Comparison of ENCODE assay signal across 20 cellular contexts in genomic region chr5:134236208-134236761, GRCh38. TPM values are rescaled to one million over a fixed set of nuclear protein-coding genes. Genes with fewer than 3 reads are reported as not detected.
A peak's percentile ranks its signal among the peaks of the same experiment; 100 is the strongest.
DNase-seq lines count a peak whose midpoint lies in the region; ATAC-seq, FAIRE-seq and TF ChIP-seq lines count a peak whose summit lies in the region.
"Had no signal": no experiment of that assay in that cellular context is flagged by ENCODE, and none has a peak within 500 bp of the region (broad histone marks: within the 10 kb centered on the region; RNA-seq: fewer than 3 reads in every experiment).

No MANE protein-coding gene starts in this region.

- 3 to 7% methylated on average over 2 of the region's 2 CpGs for WGBS in GM23248 (ENCODE audit: low coverage in 1 of 2, low lambda C conversion rate in 2 of 2, missing lambda C conversion rate in 2 of 2), 2 experiments
- 69% methylated on average over 2 of the region's 2 CpGs; no CpG with 5 or more reads in 1 of the 2 experiments for WGBS in H1 (ENCODE audit: extremely low coverage in 1 of 2, insufficient coverage in 1 of 2, insufficient read length in 1 of 2, insufficient replicate concordance in 2 of 2, low coverage in 1 of 2, low lambda C conversion rate in 2 of 2, missing lambda C conversion rate in 1 of 2), 2 experiments

- no peaks in the 10 kb centered on the region for H3K79me2 ChIP-seq in GM23248 (ENCODE audit: insufficient read depth)
- no peaks in the 10 kb centered on the region for H3K79me2 ChIP-seq in H1 (ENCODE audit: control insufficient read depth in 1 of 2, insufficient read depth in 2 of 2, low read length in 2 of 2)
- H3K79me2 ChIP-seq in parathyroid adenoma = peaks cover 2% of the 10 kb centered on the region

- no peaks in the 10 kb centered on the region for H3K79me1 ChIP-seq in H1 (ENCODE audit: low read depth, low read length)

- in situ Hi-C loops in GM23248 (cut with MboI) = no loop called here

- H3K9me3 ChIP-seq in GM23248 (ENCODE audit: low read depth) (no peaks in the 10 kb centered on the region), H1 (ENCODE audit: insufficient read depth in 2 of 2, low read depth in 1 of 2, low read length in 1 of 2) (no peaks in the 10 kb centered on the region), parathyroid adenoma (ENCODE audit: control insufficient read depth, low read length) (no peaks in the 10 kb centered on the region), kidney (ENCODE audit: control insufficient read depth in 1 of 2, low read length in 2 of 2) (no peaks in the 10 kb centered on the region)
- H3K9me3 ChIP-seq: Caco-2 had no signal

- no peak for TF ChIP-seq EP300 in H1 (IDR thresholded peaks at IDR 0.05; ENCODE audit: borderline replicate concordance in 1 of 2, low read depth in 2 of 2, low read length in 2 of 2)

- CTCF ChIA-PET in H1 (lab: Charles Lee; ENCODE audit: partially characterized antibody) = interaction anchor here (0.6 to 2.7 kb wide), 11 partner anchors 10 to 351 kb away, joined by 3 to 20 read pairs (median 4); partner anchors contain the start of gene PPP2CA

- no peak for TF ChIP-seq RAD21 in H1 (IDR thresholded peaks at IDR 0.05 in 1 of 2, conservative IDR thresholded peaks at IDR 0.05 in 1 of 2; ENCODE audit: low read depth in 2 of 2, low read length in 2 of 2)

- DNase-seq in GM23248 (peak; percentile 48), H1 (ENCODE audit: low read depth in 1 of 2, low spot score in 2 of 2) (no peak), left cardiac atrium (no peak), foreskin keratinocyte (no peak), NCI-H2081 (lab: John Stamatoyannopoulos, UW) (no peak), kidney (no peak)
- DNase-seq: 8988T; Caco-2; CD4-positive, alpha-beta T cell; HCEC 1CT; NCI-H1105 treated with DMSO at 0.1 percent for 48 hours; NCI-H1694 treated with DMSO at 0.1 percent for 48 hours; NCI-H2227 treated with DMSO at 0.1 percent for 48 hours; NCI-H524; NCI-H82; OCI-M1; SHP77 treated with DMSO at 0.1 percent for 48 hours had no signal

- H2BK20ac ChIP-seq in H1 (ENCODE audit: low read length) = no peak overlapping the region

- no peak overlapping the region for H3K4me2 ChIP-seq in GM23248 (ENCODE audit: unreplicated experiment)
- no peak overlapping the region for H3K4me2 ChIP-seq in H1 (ENCODE audit: insufficient read depth in 1 of 2, low read depth in 2 of 2, low read length in 2 of 2)
- H3K4me2 ChIP-seq in parathyroid adenoma (ENCODE audit: low read length) = no peak overlapping the region

- no peak overlapping the region for H3K4ac ChIP-seq in H1 (replicated peaks; ENCODE audit: insufficient read length, low read depth, low read length)

- H3K14ac ChIP-seq in H1 (ENCODE audit: insufficient read length) = no peak overlapping the region

- H2AFZ ChIP-seq in GM23248 (no peak overlapping the region), H1 (ENCODE audit: low read length) (0 out of 2 replicates have a peak overlapping the region, but pooled peaks have one; percentile 11), parathyroid adenoma (peak overlapping the region; percentile 1)

- no peak overlapping the region for H2BK5ac ChIP-seq in H1 (ENCODE audit: low read depth, low read length)

- H4K5ac ChIP-seq in H1 (ENCODE audit: insufficient read length, low read depth, low read length) = no peak overlapping the region

- no peak for TF ChIP-seq CTCF in H1 (IDR thresholded peaks at IDR 0.05; ENCODE audit: control extremely low read depth in 1 of 3, insufficient read depth in 1 of 3, low read depth in 1 of 3, low read length in 3 of 3)
- no peak for TF ChIP-seq CTCF in parathyroid adenoma (IDR thresholded peaks at IDR 0.05)
- no peak for TF ChIP-seq CTCF in foreskin keratinocyte (conservative IDR thresholded peaks at IDR 0.05)
- no peak for TF ChIP-seq CTCF in kidney (IDR thresholded peaks at IDR 0.05; ENCODE audit: borderline replicate concordance, extremely low read depth, insufficient read depth)

- no peak overlapping the region for H3K23ac ChIP-seq in H1 (ENCODE audit: insufficient read length)

- POLR2A ChIA-PET in H1 (lab: Charles Lee; ENCODE audit: partially characterized antibody) = interaction anchor here (1.0 to 4.1 kb wide), 4 partner anchors 9 to 60 kb away, joined by 4 to 17 read pairs (median 7); partner anchors contain the start of gene PPP2CA

- TF ChIP-seq POLR2A in H1 (IDR thresholded peaks at IDR 0.05; ENCODE audit: control extremely low read depth in 1 of 2, low read depth in 2 of 2, low read length in 2 of 2) = no peak

- H2BK120ac ChIP-seq in H1 (replicated peaks; ENCODE audit: low read depth, low read length) = no peak overlapping the region

- no peak overlapping the region for H2BK15ac ChIP-seq in H1 (ENCODE audit: low read length)

- no peak overlapping the region for H4K8ac ChIP-seq in H1 (ENCODE audit: extremely low read depth, insufficient read depth, low read length)

- H2BK12ac ChIP-seq in H1 (ENCODE audit: low read depth, low read length) = no peak overlapping the region

- intact Hi-C loops in left cardiac atrium (cut with DNase I) = no loop called here
- intact Hi-C loops in kidney (cut with DNase I) = no loop called here

- H3K23me2 ChIP-seq in H1 (ENCODE audit: low read depth, low read length) = no peaks in the 10 kb centered on the region

- H4K20me1 ChIP-seq in GM23248 (ENCODE audit: insufficient read depth) (no peaks in the 10 kb centered on the region), H1 (replicated peaks in 1 of 2; ENCODE audit: control insufficient read depth in 1 of 2, insufficient read depth in 2 of 2, low read length in 2 of 2) (no peaks in the 10 kb centered on the region)

- no peak overlapping the region for H4K91ac ChIP-seq in H1 (replicated peaks; ENCODE audit: insufficient read length, low read length)

- H3K36me3 ChIP-seq in GM23248 (ENCODE audit: low read depth) = no peaks in the 10 kb centered on the region
- H3K36me3 ChIP-seq in H1 (ENCODE audit: control insufficient read depth in 2 of 4, insufficient read depth in 4 of 4, low read length in 3 of 4) = no peaks in the 10 kb centered on the region
- no peaks in the 10 kb centered on the region for H3K36me3 ChIP-seq in parathyroid adenoma (ENCODE audit: control insufficient read depth, insufficient read depth, low read length)
- no peaks in the 10 kb centered on the region for H3K36me3 ChIP-seq in kidney (ENCODE audit: control insufficient read depth in 1 of 2, insufficient read depth in 2 of 2, low read length in 2 of 2)

- H3K4me3 ChIP-seq in GM23248 = no peak overlapping the region
- no peak overlapping the region for H3K4me3 ChIP-seq in H1 (ENCODE audit: extremely low read depth in 1 of 4, insufficient read depth in 2 of 4, low read depth in 3 of 4, low read length in 4 of 4)
- no peak overlapping the region for H3K4me3 ChIP-seq in parathyroid adenoma (ENCODE audit: low read depth, low read length)
- no peak overlapping the region for H3K4me3 ChIP-seq in kidney (ENCODE audit: low read length in 2 of 2)

- H3K4me1 ChIP-seq in GM23248 (ENCODE audit: insufficient read depth) (no peaks in the 10 kb centered on the region), H1 (replicated peaks in 1 of 4; ENCODE audit: control insufficient read depth in 3 of 4, insufficient read depth in 4 of 4, low read length in 3 of 4) (peaks cover 0 to 6% (median 3%) of the 10 kb centered on the region in 4 experiments; a peak in 3 of 7 replicates), parathyroid adenoma (peaks cover 13% of the 10 kb centered on the region), foreskin keratinocyte (peaks cover 6% of the 10 kb centered on the region), kidney (ENCODE audit: control insufficient read depth in 1 of 2, insufficient read depth in 1 of 2, low read depth in 1 of 2, low read length in 2 of 2) (peaks cover 0 to 4% of the 10 kb centered on the region in 2 donors)

- no peak overlapping the region for H3K56ac ChIP-seq in H1 (replicated peaks; ENCODE audit: insufficient read length, low read depth, low read length)

- H3K9ac ChIP-seq in GM23248 (no peak overlapping the region), H1 (replicated peaks in 1 of 4; ENCODE audit: extremely low read depth in 1 of 4, low read depth in 3 of 4, low read length in 3 of 4) (no peak overlapping the region), parathyroid adenoma (no peak overlapping the region), kidney (ENCODE audit: low read length in 2 of 2) (no peak overlapping the region)

- no peaks in the 10 kb centered on the region for H3F3A ChIP-seq in GM23248 (ENCODE audit: insufficient read depth)

- H3K27ac ChIP-seq in GM23248 (no peak overlapping the region), H1 (ENCODE audit: low read depth, low read length) (no peak overlapping the region), parathyroid adenoma (no peak overlapping the region), foreskin keratinocyte (no peak overlapping the region), kidney (ENCODE audit: low read depth in 2 of 2, low read length in 2 of 2) (no peak overlapping the region)

- no peak overlapping the region for H2AK5ac ChIP-seq in H1 (ENCODE audit: low read depth, low read length)

- H3K27me3 ChIP-seq in GM23248 (replicated peaks; ENCODE audit: insufficient read depth) = no peaks in the 10 kb centered on the region
- no peaks in the 10 kb centered on the region for H3K27me3 ChIP-seq in H1 (replicated peaks in 1 of 4; ENCODE audit: control insufficient read depth in 3 of 4, extremely low read depth in 1 of 4, insufficient read depth in 3 of 4, low read length in 3 of 4)
- H3K27me3 ChIP-seq in parathyroid adenoma (ENCODE audit: control insufficient read depth, insufficient read depth, low read length) = no peaks in the 10 kb centered on the region
- no peaks in the 10 kb centered on the region for H3K27me3 ChIP-seq in foreskin keratinocyte

- FAIRE-seq in H1 (lab: Jason Lieb, UNC) (no peak), kidney (lab: Jason Lieb, UNC) (no peak)
- FAIRE-seq: G401.6 had no signal

- H3K18ac ChIP-seq in H1 (ENCODE audit: extremely low read depth, low read length) = no peak overlapping the region

- ATAC-seq in left cardiac atrium (peak; percentile 62 to 82), foreskin keratinocyte (no peak), GM19395 (IDR thresholded peaks at IDR 0.05; ENCODE audit: unreplicated experiment) (no peak)

- H3K9me2 ChIP-seq in GM23248 (ENCODE audit: insufficient read depth) = no peaks in the 10 kb centered on the region

RNA-seq across cellular contexts. Expression of gene PPP2CA, which starts 10.4 kb away (rescaled TPM):
- 184 and 193 TPM in 2 replicates for total RNA-seq in GM23248 (2014; rRNA removed; shearing (Covaris generic))
- polyA plus RNA-seq in GM23248 (2016; fragmentation: Nextera tagmentation; extraction: Ambion mirVana) (223 and 249 TPM in 2 replicates), H1 (2011; rRNA removed) (75.0 and 105 TPM in 2 replicates), foreskin keratinocyte (89.8 and 114 TPM in 2 replicates), kidney (ENCODE audit: insufficient read depth, low read depth, low replicate concordance) (94.8 TPM)
- total RNA-seq in H1 (2021; fragmentation: NEBNext Ultra II Directional; extraction: Animal tissue kit (Norgen Biotek cat#: 25700)) = 205 and 211 TPM in 2 replicates
- polyA plus RNA-seq in H1 (2011; cell fraction: cytosol; rRNA removed) = 208 TPM
- polyA plus RNA-seq in H1 (2011; cell fraction: nucleus; rRNA removed) = 72.2 TPM
- 191 to 217 TPM (median 207 TPM) in 4 replicates for polyA plus RNA-seq in H1 (2012, experiment 1 of 2)
- 8.6 TPM for polyA plus RNA-seq in H1 (2012, experiment 2 of 2)
- 48.5 TPM for polyA plus RNA-seq in H1 (2013, experiment 1 of 2)
- polyA plus RNA-seq in H1 (2013, experiment 2 of 2) = 48.1 TPM
- 123 and 127 TPM in 2 replicates for polyA minus RNA-seq in H1 (2011; rRNA and poly(A)+ RNA removed)
- 137 TPM for polyA minus RNA-seq in H1 (2011; cell fraction: cytosol; rRNA and poly(A)+ RNA removed)
- polyA minus RNA-seq in H1 (2011; cell fraction: nucleus; rRNA and poly(A)+ RNA removed) = 47.4 TPM
- total RNA-seq in left cardiac atrium (100 to 1,000 TPM; 115 to 157 TPM), foreskin keratinocyte (141 and 149 TPM in 2 replicates), kidney (121 TPM)

RNA-seq across cellular contexts. Expression of gene SKP1, which starts 59.5 kb away (rescaled TPM):
- 238 and 245 TPM in 2 replicates for total RNA-seq in GM23248 (2014; rRNA removed; shearing (Covaris generic))
- polyA plus RNA-seq in GM23248 (2016; fragmentation: Nextera tagmentation; extraction: Ambion mirVana) (1,125 and 1,145 TPM in 2 replicates), H1 (2011; rRNA removed) (86.4 and 163 TPM in 2 replicates), foreskin keratinocyte (510 and 553 TPM in 2 replicates), kidney (ENCODE audit: insufficient read depth, low read depth, low replicate concordance) (848 TPM)
- 326 and 332 TPM in 2 replicates for total RNA-seq in H1 (2021; fragmentation: NEBNext Ultra II Directional; extraction: Animal tissue kit (Norgen Biotek cat#: 25700))
- 268 TPM for polyA plus RNA-seq in H1 (2011; cell fraction: cytosol; rRNA removed)
- polyA plus RNA-seq in H1 (2011; cell fraction: nucleus; rRNA removed) = 62.2 TPM
- 368 to 573 TPM (median 403 TPM) in 4 replicates for polyA plus RNA-seq in H1 (2012, experiment 1 of 2)
- polyA plus RNA-seq in H1 (2012, experiment 2 of 2) = 106 TPM
- 502 TPM for polyA plus RNA-seq in H1 (2013, experiment 1 of 2)
- 505 TPM for polyA plus RNA-seq in H1 (2013, experiment 2 of 2)
- 126 and 158 TPM in 2 replicates for polyA minus RNA-seq in H1 (2011; rRNA and poly(A)+ RNA removed)
- polyA minus RNA-seq in H1 (2011; cell fraction: cytosol; rRNA and poly(A)+ RNA removed) = 107 TPM
- 64.5 TPM for polyA minus RNA-seq in H1 (2011; cell fraction: nucleus; rRNA and poly(A)+ RNA removed)
- total RNA-seq in left cardiac atrium (100 to 1,000 TPM; 391 to 436 TPM), foreskin keratinocyte (413 and 426 TPM in 2 replicates), kidney (380 TPM)

Comparison
In these comparisons a context has a peak if more than half of its experiments do, and no peak if none do; other contexts are left out.
1. ATAC-seq: peak in left cardiac atrium (2 of 2); none in foreskin keratinocyte (single experiment) and GM19395 (single experiment).